In the genomic region with DNA sequence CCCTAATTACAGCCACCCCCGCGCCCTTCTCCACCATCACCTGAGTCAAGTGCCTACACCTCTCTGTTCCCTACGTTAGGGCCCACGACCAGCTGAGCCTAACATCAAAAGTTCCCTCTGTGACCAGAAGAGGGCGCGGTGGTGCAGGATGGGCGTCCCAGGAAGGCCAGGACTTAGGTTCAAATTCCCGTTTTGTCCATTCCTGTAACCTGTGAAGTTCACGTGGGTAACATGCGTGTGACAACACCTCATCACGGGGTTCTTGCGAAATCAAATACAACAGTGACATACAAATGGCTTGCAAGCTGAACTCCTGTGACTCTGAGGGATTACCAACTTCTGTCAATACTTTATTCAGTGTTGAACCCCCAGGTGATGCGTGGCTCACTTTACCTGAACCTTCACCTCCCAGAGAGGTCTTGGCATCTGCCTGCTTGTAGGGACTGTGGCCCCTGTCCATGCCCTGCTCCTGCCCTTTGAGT, we compare ENCODE assay signal across 1 cellular context.
TF ChIP-seq lines count a peak whose summit lies in the region.

No MANE protein-coding gene starts in this region.

TF ChIP-seq in HepG2, 621 proteins besides CTCF, POLR2A, EP300 and RAD21 (continued from another document and continues in another):
- TF ChIP-seq RARA (CRISPR knock-in tag; IDR thresholded peaks at IDR 0.05): 0 out of 2 replicates have a peak, but pooled peaks have one; percentile 36
- TF ChIP-seq ASH2L (IDR thresholded peaks at IDR 0.05; ENCODE audit: insufficient read length, low read depth, low read length): no peak
- TF ChIP-seq ZNF484 (CRISPR knock-in tag; IDR thresholded peaks at IDR 0.05; ENCODE audit: borderline replicate concordance, low read depth): no peak
- TF ChIP-seq, protein P1, sequence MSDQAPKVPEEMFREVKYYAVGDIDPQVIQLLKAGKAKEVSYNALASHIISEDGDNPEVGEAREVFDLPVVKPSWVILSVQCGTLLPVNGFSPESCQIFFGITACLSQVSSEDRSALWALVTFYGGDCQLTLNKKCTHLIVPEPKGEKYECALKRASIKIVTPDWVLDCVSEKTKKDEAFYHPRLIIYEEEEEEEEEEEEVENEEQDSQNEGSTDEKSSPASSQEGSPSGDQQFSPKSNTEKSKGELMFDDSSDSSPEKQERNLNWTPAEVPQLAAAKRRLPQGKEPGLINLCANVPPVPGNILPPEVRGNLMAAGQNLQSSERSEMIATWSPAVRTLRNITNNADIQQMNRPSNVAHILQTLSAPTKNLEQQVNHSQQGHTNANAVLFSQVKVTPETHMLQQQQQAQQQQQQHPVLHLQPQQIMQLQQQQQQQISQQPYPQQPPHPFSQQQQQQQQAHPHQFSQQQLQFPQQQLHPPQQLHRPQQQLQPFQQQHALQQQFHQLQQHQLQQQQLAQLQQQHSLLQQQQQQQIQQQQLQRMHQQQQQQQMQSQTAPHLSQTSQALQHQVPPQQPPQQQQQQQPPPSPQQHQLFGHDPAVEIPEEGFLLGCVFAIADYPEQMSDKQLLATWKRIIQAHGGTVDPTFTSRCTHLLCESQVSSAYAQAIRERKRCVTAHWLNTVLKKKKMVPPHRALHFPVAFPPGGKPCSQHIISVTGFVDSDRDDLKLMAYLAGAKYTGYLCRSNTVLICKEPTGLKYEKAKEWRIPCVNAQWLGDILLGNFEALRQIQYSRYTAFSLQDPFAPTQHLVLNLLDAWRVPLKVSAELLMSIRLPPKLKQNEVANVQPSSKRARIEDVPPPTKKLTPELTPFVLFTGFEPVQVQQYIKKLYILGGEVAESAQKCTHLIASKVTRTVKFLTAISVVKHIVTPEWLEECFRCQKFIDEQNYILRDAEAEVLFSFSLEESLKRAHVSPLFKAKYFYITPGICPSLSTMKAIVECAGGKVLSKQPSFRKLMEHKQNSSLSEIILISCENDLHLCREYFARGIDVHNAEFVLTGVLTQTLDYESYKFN (CRISPR knock-in tag; conservative IDR thresholded peaks at IDR 0.05): no peak
- TF ChIP-seq ZMYM4 (CRISPR knock-in tag; IDR thresholded peaks at IDR 0.05): peak; percentile 59; the same call in 1 of the 2 replicates
- TF ChIP-seq, protein P2, sequence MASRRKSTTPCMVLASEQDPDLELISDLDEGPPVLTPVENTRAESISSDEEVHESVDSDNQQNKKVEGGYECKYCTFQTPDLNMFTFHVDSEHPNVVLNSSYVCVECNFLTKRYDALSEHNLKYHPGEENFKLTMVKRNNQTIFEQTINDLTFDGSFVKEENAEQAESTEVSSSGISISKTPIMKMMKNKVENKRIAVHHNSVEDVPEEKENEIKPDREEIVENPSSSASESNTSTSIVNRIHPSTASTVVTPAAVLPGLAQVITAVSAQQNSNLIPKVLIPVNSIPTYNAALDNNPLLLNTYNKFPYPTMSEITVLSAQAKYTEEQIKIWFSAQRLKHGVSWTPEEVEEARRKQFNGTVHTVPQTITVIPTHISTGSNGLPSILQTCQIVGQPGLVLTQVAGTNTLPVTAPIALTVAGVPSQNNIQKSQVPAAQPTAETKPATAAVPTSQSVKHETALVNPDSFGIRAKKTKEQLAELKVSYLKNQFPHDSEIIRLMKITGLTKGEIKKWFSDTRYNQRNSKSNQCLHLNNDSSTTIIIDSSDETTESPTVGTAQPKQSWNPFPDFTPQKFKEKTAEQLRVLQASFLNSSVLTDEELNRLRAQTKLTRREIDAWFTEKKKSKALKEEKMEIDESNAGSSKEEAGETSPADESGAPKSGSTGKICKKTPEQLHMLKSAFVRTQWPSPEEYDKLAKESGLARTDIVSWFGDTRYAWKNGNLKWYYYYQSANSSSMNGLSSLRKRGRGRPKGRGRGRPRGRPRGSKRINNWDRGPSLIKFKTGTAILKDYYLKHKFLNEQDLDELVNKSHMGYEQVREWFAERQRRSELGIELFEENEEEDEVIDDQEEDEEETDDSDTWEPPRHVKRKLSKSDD (CRISPR knock-in tag; IDR thresholded peaks at IDR 0.05; ENCODE audit: low read depth): no peak
- no peak for TF ChIP-seq ZNF124 (CRISPR knock-in tag; IDR thresholded peaks at IDR 0.05)
- TF ChIP-seq MEIS2 (CRISPR knock-in tag; IDR thresholded peaks at IDR 0.05): no peak
- TF ChIP-seq ZSCAN30 (CRISPR knock-in tag; IDR thresholded peaks at IDR 0.05): no peak
- 0 out of 2 replicates have a peak, but pooled peaks have one; percentile 36 for TF ChIP-seq ERF (CRISPR knock-in tag; IDR thresholded peaks at IDR 0.05)
- TF ChIP-seq ZNF768 (CRISPR knock-in tag; IDR thresholded peaks at IDR 0.05): peak; percentile 65
- no peak for TF ChIP-seq MTF1 (CRISPR knock-in tag; IDR thresholded peaks at IDR 0.05)
- TF ChIP-seq ZNF205 (CRISPR knock-in tag; IDR thresholded peaks at IDR 0.05): no peak
- TF ChIP-seq MATR3 (CRISPR knock-in tag; IDR thresholded peaks at IDR 0.05): no peak
- no peak for TF ChIP-seq ZNF367 (CRISPR knock-in tag; IDR thresholded peaks at IDR 0.05; ENCODE audit: borderline replicate concordance)
- TF ChIP-seq SP4 (CRISPR knock-in tag; IDR thresholded peaks at IDR 0.05): 0 out of 2 replicates have a peak, but pooled peaks have one; percentile 31
- TF ChIP-seq ZNF614 (CRISPR knock-in tag; IDR thresholded peaks at IDR 0.05; ENCODE audit: borderline replicate concordance): no peak
- TF ChIP-seq ZNF567 (CRISPR knock-in tag; IDR thresholded peaks at IDR 0.05; ENCODE audit: borderline replicate concordance): no peak
- TF ChIP-seq NCOR1 (IDR thresholded peaks at IDR 0.05; ENCODE audit: borderline replicate concordance, low read length): peak; percentile 55; the same call in 1 of the 2 replicates
- TF ChIP-seq SIX4 (CRISPR knock-in tag; IDR thresholded peaks at IDR 0.05): no peak
- TF ChIP-seq, protein P3, sequence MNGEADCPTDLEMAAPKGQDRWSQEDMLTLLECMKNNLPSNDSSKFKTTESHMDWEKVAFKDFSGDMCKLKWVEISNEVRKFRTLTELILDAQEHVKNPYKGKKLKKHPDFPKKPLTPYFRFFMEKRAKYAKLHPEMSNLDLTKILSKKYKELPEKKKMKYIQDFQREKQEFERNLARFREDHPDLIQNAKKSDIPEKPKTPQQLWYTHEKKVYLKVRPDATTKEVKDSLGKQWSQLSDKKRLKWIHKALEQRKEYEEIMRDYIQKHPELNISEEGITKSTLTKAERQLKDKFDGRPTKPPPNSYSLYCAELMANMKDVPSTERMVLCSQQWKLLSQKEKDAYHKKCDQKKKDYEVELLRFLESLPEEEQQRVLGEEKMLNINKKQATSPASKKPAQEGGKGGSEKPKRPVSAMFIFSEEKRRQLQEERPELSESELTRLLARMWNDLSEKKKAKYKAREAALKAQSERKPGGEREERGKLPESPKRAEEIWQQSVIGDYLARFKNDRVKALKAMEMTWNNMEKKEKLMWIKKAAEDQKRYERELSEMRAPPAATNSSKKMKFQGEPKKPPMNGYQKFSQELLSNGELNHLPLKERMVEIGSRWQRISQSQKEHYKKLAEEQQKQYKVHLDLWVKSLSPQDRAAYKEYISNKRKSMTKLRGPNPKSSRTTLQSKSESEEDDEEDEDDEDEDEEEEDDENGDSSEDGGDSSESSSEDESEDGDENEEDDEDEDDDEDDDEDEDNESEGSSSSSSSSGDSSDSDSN (CRISPR knock-in tag; IDR thresholded peaks at IDR 0.05): no peak
- no peak for TF ChIP-seq SRSF4 (IDR thresholded peaks at IDR 0.05; ENCODE audit: low read depth, low read length, poor library complexity, severe bottlenecking)
- TF ChIP-seq, protein P4, sequence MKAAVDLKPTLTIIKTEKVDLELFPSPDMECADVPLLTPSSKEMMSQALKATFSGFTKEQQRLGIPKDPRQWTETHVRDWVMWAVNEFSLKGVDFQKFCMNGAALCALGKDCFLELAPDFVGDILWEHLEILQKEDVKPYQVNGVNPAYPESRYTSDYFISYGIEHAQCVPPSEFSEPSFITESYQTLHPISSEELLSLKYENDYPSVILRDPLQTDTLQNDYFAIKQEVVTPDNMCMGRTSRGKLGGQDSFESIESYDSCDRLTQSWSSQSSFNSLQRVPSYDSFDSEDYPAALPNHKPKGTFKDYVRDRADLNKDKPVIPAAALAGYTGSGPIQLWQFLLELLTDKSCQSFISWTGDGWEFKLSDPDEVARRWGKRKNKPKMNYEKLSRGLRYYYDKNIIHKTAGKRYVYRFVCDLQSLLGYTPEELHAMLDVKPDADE (CRISPR knock-in tag; IDR thresholded peaks at IDR 0.05): no peak
- TF ChIP-seq FOSL2 (CRISPR knock-in tag; IDR thresholded peaks at IDR 0.05): peak; percentile 55
- TF ChIP-seq, protein P5, sequence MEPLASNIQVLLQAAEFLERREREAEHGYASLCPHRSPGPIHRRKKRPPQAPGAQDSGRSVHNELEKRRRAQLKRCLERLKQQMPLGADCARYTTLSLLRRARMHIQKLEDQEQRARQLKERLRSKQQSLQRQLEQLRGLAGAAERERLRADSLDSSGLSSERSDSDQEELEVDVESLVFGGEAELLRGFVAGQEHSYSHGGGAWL (CRISPR knock-in tag; IDR thresholded peaks at IDR 0.05): no peak
- no peak for TF ChIP-seq CHCHD3 (CRISPR knock-in tag; IDR thresholded peaks at IDR 0.05)
- TF ChIP-seq, protein P6, sequence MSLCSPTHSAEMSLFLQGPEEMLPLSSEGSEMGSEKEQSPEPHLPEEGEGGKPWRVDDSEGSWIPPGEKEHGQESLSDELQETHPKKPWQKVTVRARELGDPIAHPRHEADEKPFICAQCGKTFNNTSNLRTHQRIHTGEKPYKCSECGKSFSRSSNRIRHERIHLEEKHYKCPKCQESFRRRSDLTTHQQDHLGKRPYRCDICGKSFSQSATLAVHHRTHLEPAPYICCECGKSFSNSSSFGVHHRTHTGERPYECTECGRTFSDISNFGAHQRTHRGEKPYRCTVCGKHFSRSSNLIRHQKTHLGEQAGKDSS (CRISPR knock-in tag; IDR thresholded peaks at IDR 0.05; ENCODE audit: borderline replicate concordance, low read depth): 0 out of 2 replicates have a peak, but pooled peaks have one; percentile 54
- TF ChIP-seq PHF20 (CRISPR knock-in tag; IDR thresholded peaks at IDR 0.05): no peak
- peak; percentile 86 for TF ChIP-seq XRCC5 (optimal IDR thresholded peaks at IDR 0.05; ENCODE audit: low read length)
- no peak for TF ChIP-seq ZSCAN25 (CRISPR knock-in tag; IDR thresholded peaks at IDR 0.05)
- TF ChIP-seq RELA (CRISPR knock-in tag; IDR thresholded peaks at IDR 0.05): no peak
- TF ChIP-seq, protein P7, sequence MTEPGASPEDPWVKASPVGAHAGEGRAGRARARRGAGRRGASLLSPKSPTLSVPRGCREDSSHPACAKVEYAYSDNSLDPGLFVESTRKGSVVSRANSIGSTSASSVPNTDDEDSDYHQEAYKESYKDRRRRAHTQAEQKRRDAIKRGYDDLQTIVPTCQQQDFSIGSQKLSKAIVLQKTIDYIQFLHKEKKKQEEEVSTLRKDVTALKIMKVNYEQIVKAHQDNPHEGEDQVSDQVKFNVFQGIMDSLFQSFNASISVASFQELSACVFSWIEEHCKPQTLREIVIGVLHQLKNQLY (CRISPR knock-in tag; IDR thresholded peaks at IDR 0.05): peak; percentile 99
- no peak for TF ChIP-seq ZNF550 (CRISPR knock-in tag; IDR thresholded peaks at IDR 0.05; ENCODE audit: borderline replicate concordance)
- TF ChIP-seq, protein P8, sequence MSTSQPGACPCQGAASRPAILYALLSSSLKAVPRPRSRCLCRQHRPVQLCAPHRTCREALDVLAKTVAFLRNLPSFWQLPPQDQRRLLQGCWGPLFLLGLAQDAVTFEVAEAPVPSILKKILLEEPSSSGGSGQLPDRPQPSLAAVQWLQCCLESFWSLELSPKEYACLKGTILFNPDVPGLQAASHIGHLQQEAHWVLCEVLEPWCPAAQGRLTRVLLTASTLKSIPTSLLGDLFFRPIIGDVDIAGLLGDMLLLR (CRISPR knock-in tag; IDR thresholded peaks at IDR 0.05): no peak
- TF ChIP-seq MXD4 (CRISPR knock-in tag; IDR thresholded peaks at IDR 0.05): no peak
- TF ChIP-seq, protein P9, sequence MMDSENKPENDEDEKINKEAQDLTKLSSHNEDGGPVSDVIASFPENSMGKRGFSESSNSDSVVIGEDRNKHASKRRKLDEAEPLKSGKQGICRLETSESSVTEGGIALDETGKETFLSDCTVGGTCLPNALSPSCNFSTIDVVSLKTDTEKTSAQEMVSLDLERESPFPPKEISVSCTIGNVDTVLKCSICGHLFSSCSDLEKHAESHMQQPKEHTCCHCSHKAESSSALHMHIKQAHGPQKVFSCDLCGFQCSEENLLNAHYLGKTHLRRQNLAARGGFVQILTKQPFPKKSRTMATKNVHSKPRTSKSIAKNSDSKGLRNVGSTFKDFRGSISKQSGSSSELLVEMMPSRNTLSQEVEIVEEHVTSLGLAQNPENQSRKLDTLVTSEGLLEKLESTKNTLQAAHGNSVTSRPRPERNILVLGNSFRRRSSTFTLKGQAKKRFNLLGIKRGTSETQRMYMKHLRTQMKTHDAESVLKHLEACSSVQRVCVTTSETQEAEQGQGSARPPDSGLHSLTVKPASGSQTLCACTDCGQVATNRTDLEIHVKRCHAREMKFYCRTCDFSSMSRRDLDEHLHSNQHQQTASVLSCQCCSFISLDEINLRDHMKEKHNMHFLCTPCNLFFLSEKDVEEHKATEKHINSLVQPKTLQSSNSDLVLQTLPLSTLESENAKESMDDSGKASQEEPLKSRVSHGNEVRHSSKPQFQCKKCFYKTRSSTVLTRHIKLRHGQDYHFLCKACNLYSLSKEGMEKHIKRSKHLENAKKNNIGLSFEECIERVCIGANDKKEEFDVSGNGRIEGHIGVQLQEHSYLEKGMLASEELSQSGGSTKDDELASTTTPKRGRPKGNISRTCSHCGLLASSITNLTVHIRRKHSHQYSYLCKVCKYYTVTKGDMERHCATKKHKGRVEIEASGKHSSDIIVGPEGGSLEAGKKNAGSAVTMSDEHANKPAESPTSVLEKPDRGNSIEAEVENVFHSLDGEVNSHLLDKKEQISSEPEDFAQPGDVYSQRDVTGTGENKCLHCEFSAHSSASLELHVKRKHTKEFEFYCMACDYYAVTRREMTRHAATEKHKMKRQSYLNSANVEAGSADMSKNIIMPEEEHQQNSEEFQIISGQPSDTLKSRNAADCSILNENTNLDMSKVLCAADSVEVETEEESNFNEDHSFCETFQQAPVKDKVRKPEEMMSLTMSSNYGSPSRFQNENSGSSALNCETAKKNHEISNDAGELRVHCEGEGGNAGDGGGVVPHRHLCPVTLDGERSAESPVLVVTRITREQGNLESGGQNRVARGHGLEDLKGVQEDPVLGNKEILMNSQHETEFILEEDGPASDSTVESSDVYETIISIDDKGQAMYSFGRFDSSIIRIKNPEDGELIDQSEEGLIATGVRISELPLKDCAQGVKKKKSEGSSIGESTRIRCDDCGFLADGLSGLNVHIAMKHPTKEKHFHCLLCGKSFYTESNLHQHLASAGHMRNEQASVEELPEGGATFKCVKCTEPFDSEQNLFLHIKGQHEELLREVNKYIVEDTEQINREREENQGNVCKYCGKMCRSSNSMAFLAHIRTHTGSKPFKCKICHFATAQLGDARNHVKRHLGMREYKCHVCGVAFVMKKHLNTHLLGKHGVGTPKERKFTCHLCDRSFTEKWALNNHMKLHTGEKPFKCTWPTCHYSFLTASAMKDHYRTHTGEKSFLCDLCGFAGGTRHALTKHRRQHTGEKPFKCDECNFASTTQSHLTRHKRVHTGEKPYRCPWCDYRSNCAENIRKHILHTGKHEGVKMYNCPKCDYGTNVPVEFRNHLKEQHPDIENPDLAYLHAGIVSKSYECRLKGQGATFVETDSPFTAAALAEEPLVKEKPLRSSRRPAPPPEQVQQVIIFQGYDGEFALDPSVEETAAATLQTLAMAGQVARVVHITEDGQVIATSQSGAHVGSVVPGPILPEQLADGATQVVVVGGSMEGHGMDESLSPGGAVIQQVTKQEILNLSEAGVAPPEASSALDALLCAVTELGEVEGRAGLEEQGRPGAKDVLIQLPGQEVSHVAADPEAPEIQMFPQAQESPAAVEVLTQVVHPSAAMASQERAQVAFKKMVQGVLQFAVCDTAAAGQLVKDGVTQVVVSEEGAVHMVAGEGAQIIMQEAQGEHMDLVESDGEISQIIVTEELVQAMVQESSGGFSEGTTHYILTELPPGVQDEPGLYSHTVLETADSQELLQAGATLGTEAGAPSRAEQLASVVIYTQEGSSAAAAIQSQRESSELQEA (CRISPR knock-in tag; IDR thresholded peaks at IDR 0.05; ENCODE audit: not compliant biosample characterization): no peak
- peak; percentile 22 for TF ChIP-seq TBL1XR1 (IDR thresholded peaks at IDR 0.05; ENCODE audit: borderline replicate concordance, low read length, partially characterized antibody)
- TF ChIP-seq ZNF33B (CRISPR knock-in tag; IDR thresholded peaks at IDR 0.05): no peak
- TF ChIP-seq ZZZ3 (CRISPR knock-in tag; IDR thresholded peaks at IDR 0.05; ENCODE audit: borderline replicate concordance): no peak
- TF ChIP-seq ZNF207 (IDR thresholded peaks at IDR 0.05; ENCODE audit: borderline replicate concordance): no peak
